In the genomic region with DNA sequence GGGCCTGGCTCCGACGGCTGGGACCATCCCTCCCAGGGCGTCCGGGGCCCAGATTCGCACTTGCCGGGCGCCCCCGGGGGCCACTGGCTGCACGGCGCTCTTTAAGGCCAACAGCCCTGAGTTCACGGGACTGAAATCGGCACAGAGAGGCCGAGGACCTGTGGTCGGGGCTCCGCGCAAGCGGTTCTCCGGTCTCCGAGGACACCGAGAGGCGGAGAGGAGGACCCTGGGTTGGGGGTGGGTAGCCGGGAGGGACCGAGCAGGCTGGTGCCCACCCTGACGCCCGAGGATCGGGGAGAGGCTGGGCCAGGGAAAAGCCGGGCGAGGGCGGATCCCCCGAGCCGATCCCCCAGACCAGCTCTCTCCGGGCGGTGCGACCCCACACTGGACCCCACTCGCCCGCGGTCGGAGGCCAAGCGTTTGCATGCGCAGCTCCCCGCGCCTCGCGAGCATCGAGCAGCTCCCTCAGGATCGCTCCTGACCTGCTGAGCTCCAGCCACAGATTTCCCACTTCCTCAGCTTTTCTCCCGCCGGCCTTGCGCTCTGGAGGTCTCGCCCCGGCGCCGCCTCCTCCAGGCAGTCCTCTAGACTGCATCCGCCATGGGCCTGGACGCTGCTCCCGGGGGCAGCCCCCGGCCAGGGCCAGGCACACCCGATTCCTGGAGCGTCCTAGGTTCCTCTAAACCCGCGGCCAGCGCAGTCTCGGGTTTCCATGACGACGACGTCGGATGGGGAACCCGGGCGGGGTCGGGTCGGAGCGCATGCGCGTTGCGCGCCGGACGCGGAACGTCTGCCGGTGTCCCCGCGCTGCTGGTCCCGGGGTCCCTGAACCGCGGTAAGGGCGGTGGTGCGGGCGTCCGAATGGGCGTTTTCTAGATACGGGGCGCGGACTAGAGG, we compare ENCODE assay signal across 8 cellular contexts.
DNase-seq lines count a peak whose midpoint lies in the region; ATAC-seq and TF ChIP-seq lines count a peak whose summit lies in the region.

No MANE protein-coding gene starts in this region.

- peak overlapping the region; percentile 84 for H3K9ac ChIP-seq in NT2/D1 (ENCODE audit: insufficient read length, low read depth)

- peaks cover 14% of the 10 kb centered on the region for H3K36me3 ChIP-seq in NT2/D1 (ENCODE audit: insufficient read depth, insufficient read length, low read length)

- peak overlapping the region; percentile 60 for H3K4me3 ChIP-seq in NT2/D1 (ENCODE audit: insufficient read length, low read depth)
- peak overlapping the region; percentile 50 for H3K4me3 ChIP-seq in epithelial cell of esophagus (ENCODE audit: low read length)

- peak; percentile 52 for DNase-seq in NK-92 treated with Interleukin-12 subunit alpha and Interleukin-12 subunit beta, amount 100 ng/mL, for 24 hours (lab: John Stamatoyannopoulos, UW)
- no peak for DNase-seq in NK-92 (lab: John Stamatoyannopoulos, UW; ENCODE audit: unreplicated experiment)
- DNase-seq in NT2/D1 (ENCODE audit: low read depth, low spot score), result peak; percentile 83
- peak; percentile 84 for DNase-seq in activated CD8-positive, alpha-beta memory T cell treated with anti-CD3 and anti-CD28 coated beads, Interleukin-2, amount 50 U/mL, for 4 hours
- peak; percentile 41 for DNase-seq in epithelial cell of esophagus (ENCODE audit: low read depth)
- DNase-seq in middle frontal gyrus (ENCODE audit: extremely low spot score, low spot score), result peak; percentile 83
- peak; percentile 63 to 69 for DNase-seq in stimulated activated CD8-positive, alpha-beta memory T cell treated with anti-CD3 and anti-CD28 coated beads, Interleukin-15, amount 100 ng/mL, for 4 hours (ENCODE audit: low read depth in 2 of 2)

- peaks cover 7% of the 10 kb centered on the region; the same call in 1 of the 2 replicates for H3K9me3 ChIP-seq in NT2/D1 (ENCODE audit: insufficient read depth, low read length)

- peaks cover 48% of the 10 kb centered on the region for H3K27me3 ChIP-seq in NT2/D1 (ENCODE audit: insufficient read depth, insufficient read length)

- peaks cover 3% of the 10 kb centered on the region for H3K4me1 ChIP-seq in NT2/D1 (ENCODE audit: insufficient read depth, insufficient read length)

- ATAC-seq in HG03280 (IDR thresholded peaks at IDR 0.05; ENCODE audit: unreplicated experiment), result peak; percentile 74

- TF ChIP-seq CTCF in epithelial cell of esophagus (IDR thresholded peaks at IDR 0.05; ENCODE audit: insufficient read depth, low read depth, low read length, missing control alignments), result no peak
